ENCODE assay signal across 10 cellular contexts in genomic region chr4:185227131-185227551, GRCh38. TPM values are rescaled to one million over a fixed set of nuclear protein-coding genes. Genes with fewer than 3 reads are reported as not detected.
DNase-seq lines count a peak whose midpoint lies in the region; TF ChIP-seq lines count a peak whose summit lies in the region.
"Had no signal": no experiment of that assay in that cellular context is flagged by ENCODE, and none has a peak within 500 bp of the region (broad histone marks: within the 10 kb centered on the region; RNA-seq: fewer than 3 reads in every experiment).

No MANE protein-coding gene starts in this region.

- H3K27me3 ChIP-seq in WERI-Rb-1 (ENCODE audit: insufficient read depth, low read depth, severe bottlenecking) = no peaks in the 10 kb centered on the region

- peaks cover 5% of the 10 kb centered on the region for H3K4me1 Mint-ChIP-seq in activated CD4-positive, alpha-beta T cell treated with anti-CD3 and anti-CD28 coated beads, Interleukin-2, amount 10 ng/mL, durations not matched to agents 7 days and 5 days

- CTCF ChIA-PET in activated CD4-positive, alpha-beta T cell treated with anti-CD3 and anti-CD28 coated beads, Interleukin-2, amount 10 ng/mL, durations not matched to agents 7 days and 5 days (lab: Charles Lee) = no interaction called here

- H3K27ac Mint-ChIP-seq in activated CD4-positive, alpha-beta T cell treated with anti-CD3 and anti-CD28 coated beads, Interleukin-2, amount 10 ng/mL, durations not matched to agents 7 days and 5 days = no peak overlapping the region

- no peak overlapping the region for H3K27ac ChIP-seq in WERI-Rb-1

- peak; percentile 34; the same call in 1 of the 2 replicates for TF ChIP-seq CTCF in WERI-Rb-1 (IDR thresholded peaks at IDR 0.05; ENCODE audit: low read depth, low read length)

- no peaks in the 10 kb centered on the region for H3K9me3 ChIP-seq in WERI-Rb-1 (ENCODE audit: severe bottlenecking)

- no peak overlapping the region for H3K4me3 Mint-ChIP-seq in activated CD4-positive, alpha-beta T cell treated with anti-CD3 and anti-CD28 coated beads, Interleukin-2, amount 10 ng/mL, durations not matched to agents 7 days and 5 days

- peak; percentile 91 for DNase-seq in G401 (ENCODE audit: low spot score)
- DNase-seq in WERI-Rb-1 = no peak
- peak; percentile 33 for DNase-seq in glomerular visceral epithelial cell (ENCODE audit: extremely low spot score)
- DNase-seq in pons (ENCODE audit: low spot score) = peak; percentile 52
- no peak for DNase-seq in middle frontal gyrus (ENCODE audit: extremely low spot score, low spot score)
- DNase-seq in stimulated activated CD4-positive, alpha-beta T cell treated with anti-CD3 and anti-CD28 coated beads, Interleukin-4, amount 100 ng/mL, for 4 hours = no peak
- DNase-seq in activated CD4-positive, alpha-beta T cell treated with anti-CD3 and anti-CD28 coated beads, Interleukin-2, amount 10 ng/mL, durations not matched to agents 7 days and 5 days = no peak
- DNase-seq in activated gamma-delta T cell (lab: John Stamatoyannopoulos, UW) = no peak
- DNase-seq: CD8-positive, alpha-beta memory T cell; NCI-H1417 treated with DMSO at 0.1 percent for 48 hours had no signal

- no peaks in the 10 kb centered on the region for H3K9me3 Mint-ChIP-seq in activated CD4-positive, alpha-beta T cell treated with anti-CD3 and anti-CD28 coated beads, Interleukin-2, amount 10 ng/mL, durations not matched to agents 7 days and 5 days
- H3K9me3 Mint-ChIP-seq: CD8-positive, alpha-beta memory T cell had no signal

- in situ Hi-C loops in G401 (cut with HindIII; ENCODE audit: low sequenced_read_pairs) = no loop called here

- POLR2A ChIA-PET in activated CD4-positive, alpha-beta T cell treated with anti-CD3 and anti-CD28 coated beads, Interleukin-2, amount 10 ng/mL, durations not matched to agents 7 days and 5 days (lab: Charles Lee) = no interaction called here

- H3K4me3 ChIP-seq in WERI-Rb-1 (ENCODE audit: low read depth, low read length) = no peak overlapping the region

- H3K36me3 ChIP-seq in WERI-Rb-1 = no peaks in the 10 kb centered on the region

- H3K36me3 Mint-ChIP-seq in activated CD4-positive, alpha-beta T cell treated with anti-CD3 and anti-CD28 coated beads, Interleukin-2, amount 10 ng/mL, durations not matched to agents 7 days and 5 days (ENCODE audit: low read depth) = no peaks in the 10 kb centered on the region
- H3K36me3 Mint-ChIP-seq: CD8-positive, alpha-beta memory T cell had no signal

- H3K27me3 Mint-ChIP-seq in activated CD4-positive, alpha-beta T cell treated with anti-CD3 and anti-CD28 coated beads, Interleukin-2, amount 10 ng/mL, durations not matched to agents 7 days and 5 days = no peaks in the 10 kb centered on the region

RNA-seq across cellular contexts. Expression of gene SNX25, which starts 17.7 kb away (rescaled TPM):
- 12.4 and 13.7 TPM in 2 replicates for total RNA-seq in G401 (2014; rRNA removed; shearing (Covaris generic))
- total RNA-seq in activated CD4-positive, alpha-beta T cell treated with anti-CD3 and anti-CD28 coated beads, Interleukin-2, amount 10 ng/mL, durations not matched to agents 7 days and 5 days = 10 to 100 TPM in 1 of 2 experiments, 1 to 10 TPM in 1; 9.0 to 12.0 TPM

RNA-seq across cellular contexts. Expression of gene CFAP97, which starts 23.3 kb away (rescaled TPM):
- total RNA-seq in G401 (2014; rRNA removed; shearing (Covaris generic)) = 11.8 and 25.8 TPM in 2 replicates
- total RNA-seq in activated CD4-positive, alpha-beta T cell treated with anti-CD3 and anti-CD28 coated beads, Interleukin-2, amount 10 ng/mL, durations not matched to agents 7 days and 5 days = 10 to 100 TPM; 32.4 to 44.3 TPM

Comparison
In these comparisons a context has a peak if more than half of its experiments do, and no peak if none do; other contexts are left out.
1. DNase-seq: peak in G401 (single experiment), glomerular visceral epithelial cell (single experiment) and pons (single experiment); none in WERI-Rb-1 (single experiment), middle frontal gyrus (single experiment), stimulated activated CD4-positive, alpha-beta T cell treated with anti-CD3 and anti-CD28 coated beads, Interleukin-4, amount 100 ng/mL, for 4 hours (0 of 2), activated CD4-positive, alpha-beta T cell treated with anti-CD3 and anti-CD28 coated beads, Interleukin-2, amount 10 ng/mL, durations not matched to agents 7 days and 5 days (single experiment) and activated gamma-delta T cell (single experiment).